Comparison of ENCODE assay signal across 20 cellular contexts in the genomic region with DNA sequence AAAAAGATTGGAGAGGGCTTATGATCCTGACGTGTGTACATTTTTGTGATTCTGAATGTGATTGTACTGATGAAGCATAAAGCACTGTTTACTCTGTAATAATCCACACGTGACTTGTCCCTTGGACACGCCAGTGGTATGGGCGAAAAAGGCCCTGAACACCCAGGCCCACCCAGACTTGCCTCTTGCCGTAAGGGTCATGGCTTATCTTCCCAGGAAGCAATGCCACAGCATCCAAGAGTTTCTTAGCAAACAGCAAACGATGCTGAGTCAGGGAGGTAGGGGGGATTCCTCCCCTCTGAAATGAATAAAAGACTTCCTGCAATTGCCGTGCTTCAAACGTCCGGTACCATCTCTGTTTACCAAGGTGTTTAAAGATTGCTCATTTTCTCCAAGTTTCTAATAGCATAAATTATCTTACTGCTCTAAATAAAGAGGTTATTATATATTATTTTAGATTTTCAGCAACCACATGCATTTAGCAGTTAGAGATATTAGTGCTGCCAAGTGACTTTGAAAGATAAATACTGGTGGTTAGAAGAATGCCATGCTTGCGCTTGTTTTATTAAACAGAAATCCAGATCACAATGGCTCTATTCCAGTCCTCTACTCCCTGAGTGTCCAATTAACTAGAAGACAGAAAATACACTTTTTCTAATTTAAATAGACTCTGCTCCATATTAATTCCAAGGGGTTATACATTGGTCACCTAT.
DNase-seq lines count a peak whose midpoint lies in the region; TF ChIP-seq lines count a peak whose summit lies in the region.
"Had no signal": no experiment of that assay in that cellular context is flagged by ENCODE, and none has a peak within 500 bp of the region (broad histone marks: within the 10 kb centered on the region; RNA-seq: fewer than 3 reads in every experiment).

No MANE protein-coding gene starts in this region.

- H3K9me3 Mint-ChIP-seq in glutamatergic neuron (ENCODE audit: unreplicated experiment) = no peaks in the 10 kb centered on the region

- H3K4me3 ChIP-seq in astrocyte of the cerebellum (ENCODE audit: low read depth, low read length) (no peak overlapping the region), fibroblast of the aortic adventitia (ENCODE audit: low read depth, low read length) (no peak overlapping the region), tibial artery (no peak overlapping the region), esophagus squamous epithelium (no peak overlapping the region)

- intact Hi-C loops in tibial artery (cut with DNase I; ENCODE audit: low total_unique reads) (no loop called here), esophagus squamous epithelium (cut with DNase I) (no loop called here)

- no peaks in the 10 kb centered on the region for H3K27me3 Mint-ChIP-seq in glutamatergic neuron (ENCODE audit: unreplicated experiment)

- TF ChIP-seq CTCF in astrocyte of the cerebellum (IDR thresholded peaks at IDR 0.05; ENCODE audit: low read depth, low read length, missing control alignments) (no peak), fibroblast of the aortic adventitia (IDR thresholded peaks at IDR 0.05; ENCODE audit: insufficient read depth, low read length) (no peak), glutamatergic neuron (IDR thresholded peaks at IDR 0.05; ENCODE audit: partially characterized antibody, unreplicated experiment) (no peak), tibial artery (IDR thresholded peaks at IDR 0.05) (no peak), esophagus squamous epithelium (IDR thresholded peaks at IDR 0.05) (no peak)

- peak; percentile 16 for DNase-seq in NCI-H82 (lab: John Stamatoyannopoulos, UW)
- no peak for DNase-seq in NCI-H82 treated with DMSO at 0.1 percent for 48 hours (lab: John Stamatoyannopoulos, UW; ENCODE audit: unreplicated experiment)
- DNase-seq in astrocyte of the cerebellum (ENCODE audit: low read depth) = peak; percentile 61
- peak; percentile 6 for DNase-seq in fibroblast of the aortic adventitia (ENCODE audit: low read depth)
- DNase-seq in stromal cell of bone marrow (ENCODE audit: low read depth) = peak; percentile 3
- DNase-seq in glutamatergic neuron = no peak
- DNase-seq in tibial artery = no peak
- DNase-seq in esophagus squamous epithelium (lab: John Stamatoyannopoulos, UW) = no peak
- DNase-seq: AML-193, DMS79, GOT3, KG1, NCI-H1417, NCI-H1930, NCI-H2171, NCI-H446, OCI-M1, RPMI8226 had no signal

- in situ Hi-C loops in astrocyte of the cerebellum (cut with HindIII; ENCODE audit: low sequenced_read_pairs) = no loop called here

- no peak overlapping the region for H3K4me3 Mint-ChIP-seq in glutamatergic neuron (ENCODE audit: unreplicated experiment)

- no peak overlapping the region for H3K27ac Mint-ChIP-seq in glutamatergic neuron (ENCODE audit: unreplicated experiment)

- H3K36me3 ChIP-seq in tibial artery (no peaks in the 10 kb centered on the region), esophagus squamous epithelium (no peaks in the 10 kb centered on the region)

- H3K27ac ChIP-seq in tibial artery (no peak overlapping the region), esophagus squamous epithelium (no peak overlapping the region)
- H3K27ac ChIP-seq: 22Rv1, C4-2B had no signal

- no peaks in the 10 kb centered on the region for H3K4me1 Mint-ChIP-seq in glutamatergic neuron (ENCODE audit: low read depth, unreplicated experiment)

- no peak for TF ChIP-seq POLR2A in esophagus squamous epithelium (IDR thresholded peaks at IDR 0.05)

- H3K4me1 ChIP-seq in tibial artery (no peaks in the 10 kb centered on the region), esophagus squamous epithelium (no peaks in the 10 kb centered on the region)

- H3K36me3 Mint-ChIP-seq in glutamatergic neuron (ENCODE audit: unreplicated experiment) = no peaks in the 10 kb centered on the region

- H3K9me3 ChIP-seq in tibial artery = no peaks in the 10 kb centered on the region
- H3K9me3 ChIP-seq in esophagus squamous epithelium = no peaks in the 10 kb centered on the region

- H3K27me3 ChIP-seq in tibial artery (no peaks in the 10 kb centered on the region), esophagus squamous epithelium (no peaks in the 10 kb centered on the region)

- 52 to 56% methylated on average over 10 of the region's 10 CpGs for WGBS in esophagus squamous epithelium, 2 donors

Comparison
In these comparisons a context has a peak if more than half of its experiments do, and no peak if none do; other contexts are left out.
1. DNase-seq: peak in NCI-H82 (single experiment), astrocyte of the cerebellum (single experiment), fibroblast of the aortic adventitia (single experiment) and stromal cell of bone marrow (single experiment); none in NCI-H82 treated with DMSO at 0.1 percent for 48 hours (single experiment), glutamatergic neuron (single experiment), tibial artery (0 of 2) and esophagus squamous epithelium (single experiment).